8 cellular contexts compared by ENCODE assay signal in the genomic region with DNA sequence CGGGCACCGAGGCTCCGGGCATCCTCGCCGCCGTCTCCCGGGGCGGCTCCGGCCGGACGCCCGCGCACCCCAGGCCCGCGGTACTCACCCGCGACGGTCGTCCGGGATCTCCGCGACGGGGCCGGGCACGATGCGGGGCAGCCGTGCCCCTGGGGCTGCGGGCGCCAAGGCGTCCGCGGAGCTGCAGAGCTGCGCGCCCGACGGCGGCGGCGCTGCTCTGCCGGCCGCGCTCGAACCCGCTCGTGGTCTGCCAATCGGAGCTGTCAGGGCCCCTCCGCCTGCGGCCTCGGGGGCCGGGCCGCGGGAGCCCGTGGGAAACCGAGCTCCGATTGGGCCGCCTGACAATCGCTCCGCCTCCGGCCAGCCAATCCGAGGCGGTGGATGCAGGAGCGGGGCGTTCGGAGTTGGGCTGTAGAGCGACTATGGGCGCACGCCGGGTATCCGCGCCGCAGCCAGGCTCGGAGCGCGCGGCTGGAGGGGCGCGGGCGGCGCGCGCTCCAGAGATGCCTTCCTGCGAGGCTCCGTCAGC.
DNase-seq lines count a peak whose midpoint lies in the region; ATAC-seq and TF ChIP-seq lines count a peak whose summit lies in the region.

No MANE protein-coding gene starts in this region.

- peak overlapping the region; percentile 86 for H3K4me2 ChIP-seq in osteoblast (ENCODE audit: insufficient read depth, low read length)

- H3K36me3 ChIP-seq in osteoblast (ENCODE audit: insufficient read depth, low read length) (no peaks in the 10 kb centered on the region), thoracic aorta (no peaks in the 10 kb centered on the region)

- peak; percentile 27 for TF ChIP-seq POLR2A in Raji (IDR thresholded peaks at IDR 0.05; ENCODE audit: insufficient read depth, low read depth, low read length)

- H3K27me3 ChIP-seq in osteoblast (ENCODE audit: insufficient read depth, low read length) = peaks cover 53% of the 10 kb centered on the region
- H3K27me3 ChIP-seq in thoracic aorta (replicated peaks; ENCODE audit: insufficient read depth) = no peaks in the 10 kb centered on the region

- no peaks in the 10 kb centered on the region for H3K9me3 Mint-ChIP-seq in activated naive CD4-positive, alpha-beta T cell treated with anti-CD3 and anti-CD28 coated beads, Interleukin-2, amount 10 ng/mL, durations not matched to agents 7 days and 5 days

- no peaks in the 10 kb centered on the region for H4K20me1 ChIP-seq in osteoblast (ENCODE audit: insufficient read depth, low read length)

- H3K9me3 ChIP-seq in osteoblast (ENCODE audit: low read depth, low read length) (no peaks in the 10 kb centered on the region), thoracic aorta (no peaks in the 10 kb centered on the region)

- H2AFZ ChIP-seq in osteoblast (ENCODE audit: low read length) = peak overlapping the region; percentile 70

- H3K79me2 ChIP-seq in osteoblast (ENCODE audit: insufficient read depth, low read length) = no peaks in the 10 kb centered on the region

- DNase-seq in DMS 273 treated with DMSO at 0.1 percent for 48 hours (lab: John Stamatoyannopoulos, UW) (peak; percentile 87), KG1 (lab: John Stamatoyannopoulos, UW) (peak; percentile 83), germinal center (ENCODE audit: low spot score) (peak; percentile 98), osteoblast (ENCODE audit: insufficient read length, low spot score, missing footprints) (peak; percentile 99), thoracic aorta (ENCODE audit: low spot score) (no peak)
- DNase-seq in activated naive CD4-positive, alpha-beta T cell treated with anti-CD3 and anti-CD28 coated beads, Interleukin-2, amount 10 ng/mL, durations not matched to agents 7 days and 5 days = peak; percentile 96

- CTCF ChIA-PET in activated naive CD4-positive, alpha-beta T cell treated with anti-CD3 and anti-CD28 coated beads, Interleukin-2, amount 10 ng/mL, durations not matched to agents 7 days and 5 days (lab: Charles Lee) = interaction anchor here (0.9 to 2.6 kb wide), 11 partner anchors 9 to 460 kb away, joined by 3 to 12 read pairs (median 4); no protein-coding TSS in a partner anchor

- H3K27ac Mint-ChIP-seq in activated naive CD4-positive, alpha-beta T cell treated with anti-CD3 and anti-CD28 coated beads, Interleukin-2, amount 10 ng/mL, durations not matched to agents 7 days and 5 days = no peak overlapping the region

- H3K4me1 ChIP-seq in osteoblast (ENCODE audit: insufficient read depth, low read length) = peaks cover 8% of the 10 kb centered on the region
- H3K4me1 ChIP-seq in thoracic aorta (ENCODE audit: control insufficient read depth in 1 of 2, low read depth in 2 of 2) = peaks cover 0 to 24% of the 10 kb centered on the region in 2 donors

- ATAC-seq in GM21528 (IDR thresholded peaks at IDR 0.05; ENCODE audit: low FRiP score, unreplicated experiment) (peak; percentile 93), thoracic aorta (ENCODE audit: insufficient number of reproducible peaks, low FRiP score, low read depth) (no peak)

- peaks cover 51% of the 10 kb centered on the region for H3K4me1 Mint-ChIP-seq in activated naive CD4-positive, alpha-beta T cell treated with anti-CD3 and anti-CD28 coated beads, Interleukin-2, amount 10 ng/mL, durations not matched to agents 7 days and 5 days

- peak overlapping the region; percentile 86 for H3K4me3 Mint-ChIP-seq in activated naive CD4-positive, alpha-beta T cell treated with anti-CD3 and anti-CD28 coated beads, Interleukin-2, amount 10 ng/mL, durations not matched to agents 7 days and 5 days

- H3K4me3 ChIP-seq in osteoblast (ENCODE audit: insufficient read depth, low read length) (peak overlapping the region; percentile 72), thoracic aorta (peak overlapping the region; percentile 68)

- peaks cover 29% of the 10 kb centered on the region for H3K36me3 Mint-ChIP-seq in activated naive CD4-positive, alpha-beta T cell treated with anti-CD3 and anti-CD28 coated beads, Interleukin-2, amount 10 ng/mL, durations not matched to agents 7 days and 5 days

- TF ChIP-seq CTCF in osteoblast (IDR thresholded peaks at IDR 0.05; ENCODE audit: extremely low read depth, low read depth, low read length) (no peak), thoracic aorta (IDR thresholded peaks at IDR 0.05) (no peak)

- H3K27ac ChIP-seq in osteoblast (ENCODE audit: low read depth, low read length) = no peak overlapping the region
- H3K27ac ChIP-seq in thoracic aorta = no peak overlapping the region

- peaks cover 42% of the 10 kb centered on the region for H3K27me3 Mint-ChIP-seq in activated naive CD4-positive, alpha-beta T cell treated with anti-CD3 and anti-CD28 coated beads, Interleukin-2, amount 10 ng/mL, durations not matched to agents 7 days and 5 days
